In the genomic region with DNA sequence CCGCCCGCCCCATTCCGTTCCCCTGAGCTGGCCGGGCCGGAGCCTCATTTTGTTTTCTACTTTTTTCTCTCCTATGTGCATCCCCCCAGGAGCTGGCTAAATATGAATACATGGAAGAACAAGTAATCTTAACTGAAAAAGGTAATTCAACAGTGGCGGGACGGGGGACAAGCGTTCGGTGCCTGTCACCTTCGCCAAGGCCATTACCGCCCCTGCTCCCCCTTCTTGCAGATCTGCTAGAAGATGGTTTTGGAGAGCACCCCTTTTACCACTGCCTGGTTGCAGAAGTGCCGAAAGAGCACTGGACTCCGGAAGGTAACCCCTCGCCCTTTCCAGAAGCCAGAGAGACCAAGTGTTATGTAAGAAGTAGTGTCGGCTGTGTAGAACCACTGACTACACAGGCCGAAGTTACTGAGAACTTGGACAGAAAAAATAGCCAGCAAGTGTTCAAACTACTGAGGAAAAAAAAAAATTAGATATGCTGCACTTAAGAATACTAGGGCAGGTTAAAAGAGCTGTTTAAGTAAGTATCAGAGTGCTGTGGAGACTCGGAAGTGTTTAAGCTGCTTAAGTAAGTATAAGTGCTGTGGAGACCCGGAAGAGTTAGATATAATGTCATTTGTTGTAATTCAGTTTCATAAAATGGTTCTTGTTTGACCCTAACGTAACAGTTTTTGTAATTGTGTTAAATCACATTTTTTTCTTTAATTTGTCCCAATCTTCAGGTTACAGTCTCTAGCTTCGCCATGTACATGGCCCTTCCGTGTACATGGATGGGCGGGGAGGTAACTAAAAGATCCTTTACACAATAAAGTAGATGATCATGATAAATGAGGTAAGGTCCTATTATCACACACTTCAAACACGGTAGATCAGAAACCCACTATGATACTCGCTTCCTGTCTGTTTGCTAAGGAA, we compare ENCODE assay signal across 8 cellular contexts. TPM values are rescaled to one million over a fixed set of nuclear protein-coding genes. Genes with fewer than 3 reads are reported as not detected.
DNase-seq lines count a peak whose midpoint lies in the region; ATAC-seq and TF ChIP-seq lines count a peak whose summit lies in the region.

No MANE protein-coding gene starts in this region.

- peak overlapping the region; percentile 91 for H3K27ac Mint-ChIP-seq in activated CD4-positive, alpha-beta T cell treated with anti-CD3 and anti-CD28 coated beads, Interleukin-2, amount 10 ng/mL, durations not matched to agents 24 days and 14 days
- H3K27ac Mint-ChIP-seq in activated CD8-positive, alpha-beta T cell treated with anti-CD3 and anti-CD28 coated beads, Interleukin-2, amount 10 ng/mL, durations not matched to agents 7 days and 5 days, result peak overlapping the region; percentile 98

- H3K36me3 Mint-ChIP-seq in activated CD4-positive, alpha-beta T cell treated with anti-CD3 and anti-CD28 coated beads, Interleukin-2, amount 10 ng/mL, durations not matched to agents 24 days and 14 days (ENCODE audit: low read depth), result peaks cover 26% of the 10 kb centered on the region
- H3K36me3 Mint-ChIP-seq in activated CD8-positive, alpha-beta T cell treated with anti-CD3 and anti-CD28 coated beads, Interleukin-2, amount 10 ng/mL, durations not matched to agents 7 days and 5 days (ENCODE audit: low read depth), result peaks cover 27% of the 10 kb centered on the region

- ATAC-seq in activated CD8-positive, alpha-beta T cell treated with anti-CD3 and anti-CD28 coated beads, Interleukin-2, amount 10 ng/mL, durations not matched to agents 7 days and 5 days, result no peak
- ATAC-seq in gastrocnemius medialis, result no peak

- H3K4me3 ChIP-seq in left ventricle myocardium inferior, result peak overlapping the region; percentile 80
- peak overlapping the region; percentile 65 to 85 (median 70) for H3K4me3 ChIP-seq in gastrocnemius medialis

- H3K36me3 ChIP-seq in left ventricle myocardium inferior (peaks cover 9% of the 10 kb centered on the region), gastrocnemius medialis (no peaks in the 10 kb centered on the region)

- H3K9me3 Mint-ChIP-seq in activated CD4-positive, alpha-beta T cell treated with anti-CD3 and anti-CD28 coated beads, Interleukin-2, amount 10 ng/mL, durations not matched to agents 24 days and 14 days, result no peaks in the 10 kb centered on the region
- H3K9me3 Mint-ChIP-seq in activated CD8-positive, alpha-beta T cell treated with anti-CD3 and anti-CD28 coated beads, Interleukin-2, amount 10 ng/mL, durations not matched to agents 7 days and 5 days (ENCODE audit: insufficient read depth), result no peaks in the 10 kb centered on the region

- POLR2A ChIA-PET in activated CD8-positive, alpha-beta T cell treated with anti-CD3 and anti-CD28 coated beads, Interleukin-2, amount 10 ng/mL, durations not matched to agents 7 days and 5 days (lab: Charles Lee), result interaction anchor here (0.6 to 3.0 kb wide), 29 partner anchors 9 to 699 kb away, joined by 3 to 61 read pairs (median 5); a partner anchor contains a TSS
- POLR2A ChIA-PET in GM10248 (lab: Yijun Ruan, JAX), result interaction anchor here (0.6 to 2.4 kb wide), 18 partner anchors 9 to 692 kb away, joined by 3 to 28 read pairs (median 3); a partner anchor contains a TSS

- CTCF ChIA-PET in activated CD8-positive, alpha-beta T cell treated with anti-CD3 and anti-CD28 coated beads, Interleukin-2, amount 10 ng/mL, durations not matched to agents 7 days and 5 days (lab: Charles Lee), result interaction anchor here (0.7 to 9.0 kb wide), 14 partner anchors 10 to 270 kb away, joined by 3 to 106 read pairs (median 4); a partner anchor contains a TSS
- CTCF ChIA-PET in GM10248 (lab: Yijun Ruan, JAX), result interaction anchor here (0.6 to 6.8 kb wide), 14 partner anchors 10 to 270 kb away, joined by 3 to 54 read pairs (median 4); a partner anchor contains a TSS

- H3K27me3 Mint-ChIP-seq in activated CD4-positive, alpha-beta T cell treated with anti-CD3 and anti-CD28 coated beads, Interleukin-2, amount 10 ng/mL, durations not matched to agents 24 days and 14 days, result no peaks in the 10 kb centered on the region
- H3K27me3 Mint-ChIP-seq in activated CD8-positive, alpha-beta T cell treated with anti-CD3 and anti-CD28 coated beads, Interleukin-2, amount 10 ng/mL, durations not matched to agents 7 days and 5 days (ENCODE audit: low read depth), result no peaks in the 10 kb centered on the region

- TF ChIP-seq CTCF in left ventricle myocardium inferior (IDR thresholded peaks at IDR 0.05; ENCODE audit: borderline replicate concordance) (no peak), gastrocnemius medialis (IDR thresholded peaks at IDR 0.05 in 4 of 5, conservative IDR thresholded peaks at IDR 0.05 in 1 of 5) (no peak), GM10248 (IDR thresholded peaks at IDR 0.05; ENCODE audit: control extremely low read depth, extremely low read depth, low read depth, missing control alignments) (no peak)

- H3K27ac ChIP-seq in left ventricle myocardium inferior (replicated peaks) (peak overlapping the region; percentile 95), gastrocnemius medialis (peak overlapping the region; percentile 94 to 96 (median 94))

- peak overlapping the region; percentile 95 for H3K4me3 Mint-ChIP-seq in activated CD4-positive, alpha-beta T cell treated with anti-CD3 and anti-CD28 coated beads, Interleukin-2, amount 10 ng/mL, durations not matched to agents 24 days and 14 days
- H3K4me3 Mint-ChIP-seq in activated CD8-positive, alpha-beta T cell treated with anti-CD3 and anti-CD28 coated beads, Interleukin-2, amount 10 ng/mL, durations not matched to agents 7 days and 5 days, result peak overlapping the region; percentile 86

- intact Hi-C loops in activated CD4-positive, alpha-beta T cell treated with anti-CD3 and anti-CD28 coated beads, Interleukin-2, amount 10 ng/mL, durations not matched to agents 24 days and 14 days (cut with micrococcal nuclease), result loop anchor here (1.0 to 5.0 kb wide), 5 partner anchors 118 to 368 kb away; a partner anchor contains a TSS
- intact Hi-C loops in left ventricle myocardium inferior (cut with micrococcal nuclease) (loop anchor here (5.0 kb wide), 1 partner anchor 118 kb away; no protein-coding TSS in a partner anchor), gastrocnemius medialis (cut with DNase I; ENCODE audit: low total_unique reads) (loop anchor here (1.0 to 10.0 kb wide), 3 partner anchors 41 to 119 kb away; a partner anchor contains a TSS)

- H3K4me1 ChIP-seq in left ventricle myocardium inferior (peaks cover 11% of the 10 kb centered on the region), gastrocnemius medialis (peaks cover 0 to 16% of the 10 kb centered on the region in 2 donors)

- H3K27me3 ChIP-seq in left ventricle myocardium inferior (ENCODE audit: low read depth), result no peaks in the 10 kb centered on the region
- no peaks in the 10 kb centered on the region for H3K27me3 ChIP-seq in gastrocnemius medialis

- no peak for TF ChIP-seq POLR2A in gastrocnemius medialis (IDR thresholded peaks at IDR 0.05)

- in situ Hi-C loops in gastrocnemius medialis (cut with MboI; ENCODE audit: low sequenced_read_pairs in 4 of 4), result loop anchor here (5.0 to 10.0 kb wide), 3 partner anchors 118 to 271 kb away; a partner anchor contains a TSS

- DNase-seq in activated CD4-positive, alpha-beta T cell treated with anti-CD3 and anti-CD28 coated beads, Interleukin-2, amount 10 ng/mL, durations not matched to agents 24 days and 14 days, result peak; percentile 73
- DNase-seq in activated CD4-positive, alpha-beta T cell treated with anti-CD3 and anti-CD28 coated beads, Interleukin-2, amount 50 U/mL, for 48 hours, result no peak
- DNase-seq in activated CD8-positive, alpha-beta T cell treated with anti-CD3 and anti-CD28 coated beads, Interleukin-2, amount 10 ng/mL, durations not matched to agents 7 days and 5 days, result peak; percentile 30
- DNase-seq in left ventricle myocardium inferior, result no peak
- no peak for DNase-seq in gastrocnemius medialis
- no peak for DNase-seq in NCI-H146 treated with DMSO at 0.1 percent for 48 hours (lab: John Stamatoyannopoulos, UW; ENCODE audit: unreplicated experiment)
- DNase-seq in NCI-H526 treated with DMSO at 0.1 percent for 48 hours (lab: John Stamatoyannopoulos, UW), result no peak
- no peak for DNase-seq in GM10248 (ENCODE audit: extremely low spot score)

- H3K9me3 ChIP-seq in left ventricle myocardium inferior (replicated peaks), result no peaks in the 10 kb centered on the region
- H3K9me3 ChIP-seq in gastrocnemius medialis, result no peaks in the 10 kb centered on the region

- peaks cover 30% of the 10 kb centered on the region for H3K4me1 Mint-ChIP-seq in activated CD4-positive, alpha-beta T cell treated with anti-CD3 and anti-CD28 coated beads, Interleukin-2, amount 10 ng/mL, durations not matched to agents 24 days and 14 days
- peaks cover 36% of the 10 kb centered on the region for H3K4me1 Mint-ChIP-seq in activated CD8-positive, alpha-beta T cell treated with anti-CD3 and anti-CD28 coated beads, Interleukin-2, amount 10 ng/mL, durations not matched to agents 7 days and 5 days (ENCODE audit: low read depth)

RNA-seq across cellular contexts. Expression of a gene that starts 0.9 kb away (rescaled TPM):
- 58.3 and 59.9 TPM in 2 replicates for total RNA-seq in activated CD4-positive, alpha-beta T cell treated with anti-CD3 and anti-CD28 coated beads, Interleukin-2, amount 10 ng/mL, durations not matched to agents 24 days and 14 days
- total RNA-seq in activated CD8-positive, alpha-beta T cell treated with anti-CD3 and anti-CD28 coated beads, Interleukin-2, amount 10 ng/mL, durations not matched to agents 7 days and 5 days, result 10 to 100 TPM; 83.4 to 87.5 TPM
- total RNA-seq in left ventricle myocardium inferior, result 99.7 TPM
- total RNA-seq in gastrocnemius medialis, result 100 to 1,000 TPM in 1 of 4 donors, 10 to 100 TPM in 3; 46.1 to 122 (median 81.4) TPM

RNA-seq across cellular contexts. Expression of a gene that starts 40.8 kb away (rescaled TPM):
- 53.3 and 54.6 TPM in 2 replicates for total RNA-seq in activated CD4-positive, alpha-beta T cell treated with anti-CD3 and anti-CD28 coated beads, Interleukin-2, amount 10 ng/mL, durations not matched to agents 24 days and 14 days
- total RNA-seq in activated CD8-positive, alpha-beta T cell treated with anti-CD3 and anti-CD28 coated beads, Interleukin-2, amount 10 ng/mL, durations not matched to agents 7 days and 5 days, result 10 to 100 TPM; 23.5 to 29.0 TPM
- total RNA-seq in left ventricle myocardium inferior (49.1 TPM), gastrocnemius medialis (10 to 100 TPM; 12.3 to 21.9 (median 20.6) TPM)

Comparison
In these comparisons a context has a peak if more than half of its experiments do, and no peak if none do; other contexts are left out.
1. DNase-seq: peak in activated CD4-positive, alpha-beta T cell treated with anti-CD3 and anti-CD28 coated beads, Interleukin-2, amount 10 ng/mL, durations not matched to agents 24 days and 14 days (single experiment) and activated CD8-positive, alpha-beta T cell treated with anti-CD3 and anti-CD28 coated beads, Interleukin-2, amount 10 ng/mL, durations not matched to agents 7 days and 5 days (single experiment); none in activated CD4-positive, alpha-beta T cell treated with anti-CD3 and anti-CD28 coated beads, Interleukin-2, amount 50 U/mL, for 48 hours (0 of 2), left ventricle myocardium inferior (single experiment), gastrocnemius medialis (0 of 2), NCI-H146 treated with DMSO at 0.1 percent for 48 hours (single experiment), NCI-H526 treated with DMSO at 0.1 percent for 48 hours (single experiment) and GM10248 (single experiment).